ENCODE assay signal across 10 cellular contexts in genomic region chr10:43647576-43647975, GRCh38. TPM values are rescaled to one million over a fixed set of nuclear protein-coding genes. Genes with fewer than 3 reads are reported as not detected.
DNase-seq lines count a peak whose midpoint lies in the region; ATAC-seq and TF ChIP-seq lines count a peak whose summit lies in the region.
"Had no signal": no experiment of that assay in that cellular context is flagged by ENCODE, and none has a peak within 500 bp of the region (broad histone marks: within the 10 kb centered on the region; RNA-seq: fewer than 3 reads in every experiment).

No MANE protein-coding gene starts in this region.

- H3K9me3 Mint-ChIP-seq in CD4-positive, alpha-beta memory T cell, result peaks cover 3 to 49% (median 37%) of the 10 kb centered on the region in 8 donors
- H3K9me3 Mint-ChIP-seq in effector memory CD8-positive, alpha-beta T cell, result peaks cover 7 to 14% of the 10 kb centered on the region in 2 donors

- H3K4me1 Mint-ChIP-seq in CD4-positive, alpha-beta memory T cell, result peaks cover 11 to 38% (median 18%) of the 10 kb centered on the region in 4 donors
- H3K4me1 Mint-ChIP-seq in effector memory CD8-positive, alpha-beta T cell (ENCODE audit: low read depth in 2 of 2), result peaks cover 10 to 18% of the 10 kb centered on the region in 2 donors

- H3K4me3 ChIP-seq in CD4-positive, alpha-beta memory T cell (ENCODE audit: low read length in 2 of 2), result peak overlapping the region; percentile 40 to 78
- H3K4me3 ChIP-seq in NB4 (ENCODE audit: low read depth, low read length) (peak overlapping the region; percentile 55), neuron (ENCODE audit: low read length) (peak overlapping the region; percentile 73)

- H3K27me3 ChIP-seq in CD4-positive, alpha-beta memory T cell (ENCODE audit: insufficient read depth, low read length), result no peaks in the 10 kb centered on the region
- H3K27me3 ChIP-seq in neuron (ENCODE audit: insufficient read depth, low read length), result peaks cover 2% of the 10 kb centered on the region

- peak overlapping the region; percentile 89 to 94 (median 92) for H3K4me3 Mint-ChIP-seq in CD4-positive, alpha-beta memory T cell
- peak overlapping the region; percentile 90 to 97 for H3K4me3 Mint-ChIP-seq in effector memory CD8-positive, alpha-beta T cell

- TF ChIP-seq POLR2A in NB4 (IDR thresholded peaks at IDR 0.05; ENCODE audit: extremely low read depth, insufficient read length), result no peak

- H3K27ac Mint-ChIP-seq in CD4-positive, alpha-beta memory T cell, result peak overlapping the region in 6 of 7 donors; percentile 84 to 96 (median 93)
- peak overlapping the region; percentile 85 to 95 for H3K27ac Mint-ChIP-seq in effector memory CD8-positive, alpha-beta T cell

- H3K9me3 ChIP-seq in CD4-positive, alpha-beta memory T cell (ENCODE audit: control insufficient read depth in 1 of 2, low read length in 2 of 2), result peaks cover 0 to 35% of the 10 kb centered on the region in 2 donors
- peaks cover 49% of the 10 kb centered on the region for H3K9me3 ChIP-seq in neuron (ENCODE audit: low read length)

- intact Hi-C loops in CD4-positive, alpha-beta memory T cell (cut with micrococcal nuclease), result loop anchor here (10.0 kb wide), 1 partner anchor 863 kb away; the partner anchor contains the start of gene BMS1

- H3K27ac ChIP-seq in CD4-positive, alpha-beta memory T cell (ENCODE audit: low read depth, low read length), result no peak overlapping the region
- H3K27ac ChIP-seq: neutrophil had no signal

- peaks cover 18% of the 10 kb centered on the region for H3K4me1 ChIP-seq in CD4-positive, alpha-beta memory T cell (ENCODE audit: insufficient read depth, low read length)
- H3K4me1 ChIP-seq in neuron (ENCODE audit: insufficient read depth, low read length), result peaks cover 7% of the 10 kb centered on the region

- peaks cover 2% of the 10 kb centered on the region in 2 donors for H3K27me3 Mint-ChIP-seq in CD4-positive, alpha-beta memory T cell
- peaks cover 0 to 9% of the 10 kb centered on the region in 2 donors for H3K27me3 Mint-ChIP-seq in effector memory CD8-positive, alpha-beta T cell

- peaks cover 47 to 51% of the 10 kb centered on the region in 2 donors for H3K36me3 Mint-ChIP-seq in CD4-positive, alpha-beta memory T cell
- H3K36me3 Mint-ChIP-seq in effector memory CD8-positive, alpha-beta T cell (ENCODE audit: insufficient read depth), result peaks cover 18% of the 10 kb centered on the region

- peaks cover 23% of the 10 kb centered on the region for H3K36me3 ChIP-seq in CD4-positive, alpha-beta memory T cell (ENCODE audit: insufficient read depth, low read length)
- H3K36me3 ChIP-seq in neuron (ENCODE audit: insufficient read depth, low read length), result peaks cover 39% of the 10 kb centered on the region
- H3K36me3 ChIP-seq: neutrophil had no signal

- TF ChIP-seq CTCF in NB4 (IDR thresholded peaks at IDR 0.05; ENCODE audit: low read depth, low read length), result no peak

- H2AFZ ChIP-seq in neuron (ENCODE audit: low read depth, low read length), result no peak overlapping the region

- CTCF ChIA-PET in CD4-positive, alpha-beta memory T cell (lab: Charles Lee; ENCODE audit: partially characterized antibody), result interaction anchor here (2.0 kb wide), 1 partner anchor 74 kb away, joined by 5 read pairs; the partner anchor contains the start of gene ZNF239

- DNase-seq in CD4-positive, alpha-beta memory T cell, result no peak
- DNase-seq in NB4 (ENCODE audit: low read depth), result peak; percentile 8
- DNase-seq in effector memory CD8-positive, alpha-beta T cell, result no peak
- DNase-seq in NCI-H2196 treated with DMSO at 0.1 percent for 48 hours (lab: John Stamatoyannopoulos, UW; ENCODE audit: unreplicated experiment), result no peak
- DNase-seq in germinal center (ENCODE audit: low spot score), result no peak
- DNase-seq in stimulated activated CD4-positive, alpha-beta T cell treated with anti-CD3 and anti-CD28 coated beads, Interleukin-12 subunit alpha, Interleukin-12 subunit beta, amount 100 ng/mL, for 4 hours, result no peak
- DNase-seq: NCI-H1105 treated with DMSO at 0.1 percent for 48 hours had no signal

- POLR2A ChIA-PET in CD4-positive, alpha-beta memory T cell (lab: Charles Lee; ENCODE audit: partially characterized antibody), result interaction anchor here (1.6 to 3.8 kb wide), 6 partner anchors 12 to 73 kb away, joined by 4 to 36 read pairs (median 8); partner anchors contain the start of genes ZNF239 and ZNF485

- no peak for ATAC-seq in effector memory CD8-positive, alpha-beta T cell (replicated peaks)
- no peak for ATAC-seq in GM21526 (IDR thresholded peaks at IDR 0.05; ENCODE audit: low FRiP score, unreplicated experiment)

RNA-seq across cellular contexts. Expression of gene ZNF32, which starts 1.1 kb away (rescaled TPM):
- 10 to 100 TPM; 35.5 to 39.5 TPM for total RNA-seq in CD4-positive, alpha-beta memory T cell
- polyA plus RNA-seq in CD4-positive, alpha-beta memory T cell, result 10 to 100 TPM; 76.9 to 92.6 TPM

RNA-seq across cellular contexts. Expression of gene ZNF485, which starts 41.3 kb away (rescaled TPM):
- total RNA-seq in CD4-positive, alpha-beta memory T cell, result 10 to 100 TPM in 1 of 2 experiments, 1 to 10 TPM in 1; 9.0 to 10.4 TPM
- 1 to 10 TPM; 4.7 to 5.6 TPM for polyA plus RNA-seq in CD4-positive, alpha-beta memory T cell
